Comparison of ENCODE assay signal across 24 cellular contexts in the genomic region with DNA sequence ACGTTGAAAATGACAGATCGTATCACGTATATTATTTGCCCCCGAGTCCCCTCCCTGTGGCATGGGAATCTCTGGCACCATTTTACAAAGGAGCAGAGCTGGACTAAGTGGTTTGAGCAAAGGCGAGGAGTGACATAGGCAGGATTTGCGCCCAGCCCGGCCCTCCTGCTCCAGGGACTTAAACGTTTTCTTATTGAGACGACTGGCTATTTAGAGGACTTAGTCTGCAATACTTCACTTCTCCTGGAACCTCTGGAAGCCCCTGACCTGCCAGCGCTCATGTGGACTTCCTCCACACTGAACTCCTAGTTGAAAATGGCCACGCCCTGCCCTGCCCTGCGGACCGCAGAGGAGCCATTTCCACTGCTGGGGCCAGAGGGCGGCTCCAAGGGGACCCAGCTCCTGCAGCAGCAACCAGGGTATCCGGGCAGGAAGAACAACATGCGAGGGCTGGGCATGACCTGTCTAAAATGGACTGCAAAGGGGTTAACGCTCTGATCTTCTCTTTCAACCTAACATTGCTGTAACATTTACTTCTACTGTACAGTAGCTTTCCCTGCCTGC.
"Had no signal": no experiment of that assay in that cellular context is flagged by ENCODE, and none has a peak within 500 bp of the region (broad histone marks: within the 10 kb centered on the region; RNA-seq: fewer than 3 reads in every experiment).

No MANE protein-coding gene starts in this region.

- H3K27ac Mint-ChIP-seq: effector memory CD8-positive, alpha-beta T cell; mesothelial cell of epicardium; naive thymus-derived CD8-positive, alpha-beta T cell; nephron progenitor cell; stimulated activated memory B cell treated with anti-CD40 and anti-IgM and Interleukin-4, amounts not matched to agents 10 μg/mL and 1 μg/mL and 100 μg/mL, for 72 hours had no signal

- H3K27ac ChIP-seq: esophagus squamous epithelium, prostate gland, right atrium auricular region, sigmoid colon, spleen, testis, tibial nerve, upper lobe of left lung, uterus had no signal

- ATAC-seq: effector memory CD8-positive, alpha-beta T cell; naive thymus-derived CD8-positive, alpha-beta T cell; stimulated activated memory B cell treated with anti-CD40 and anti-IgM and Interleukin-4, amounts not matched to agents 10 μg/mL and 1 μg/mL and 100 μg/mL, for 72 hours; stimulated activated naive CD8-positive, alpha-beta T cell treated with anti-CD3 and anti-CD28 coated beads, Interleukin-15, Interleukin-2, amounts not matched to agents 100 U/mL and 50 U/mL, for 24 hours had no signal

- H3K4me3 ChIP-seq: esophagus squamous epithelium, prostate gland, right atrium auricular region, sigmoid colon, spleen, testis, tibial nerve, upper lobe of left lung, uterus had no signal

- H3K9me3 ChIP-seq: prostate gland, right atrium auricular region, sigmoid colon, testis, uterus had no signal

- FAIRE-seq: keratinocyte had no signal

- H3K27me3 ChIP-seq: esophagus squamous epithelium, right atrium auricular region, sigmoid colon, spleen, testis, tibial nerve, upper lobe of left lung, uterus had no signal

- H3K4me1 ChIP-seq: esophagus squamous epithelium, prostate gland, right atrium auricular region, sigmoid colon, spleen, testis, tibial nerve, upper lobe of left lung, uterus had no signal

- H3K36me3 Mint-ChIP-seq: naive thymus-derived CD8-positive, alpha-beta T cell; stimulated activated memory B cell treated with anti-CD40 and anti-IgM and Interleukin-4, amounts not matched to agents 10 μg/mL and 1 μg/mL and 100 μg/mL, for 72 hours had no signal

- H3K4me3 Mint-ChIP-seq: effector memory CD8-positive, alpha-beta T cell; mesothelial cell of epicardium; naive thymus-derived CD8-positive, alpha-beta T cell; nephron progenitor cell; stimulated activated memory B cell treated with anti-CD40 and anti-IgM and Interleukin-4, amounts not matched to agents 10 μg/mL and 1 μg/mL and 100 μg/mL, for 72 hours had no signal

- DNase-seq: cortex of kidney; effector memory CD8-positive, alpha-beta T cell; erythroblast; esophagus squamous epithelium; foreskin melanocyte; glutamatergic neuron; hypothalamus; naive thymus-derived CD8-positive, alpha-beta T cell; nephron progenitor cell; nucleus accumbens; sigmoid colon; spleen; stimulated activated CD4-positive, alpha-beta T cell treated with anti-CD3 and anti-CD28 coated beads, Interleukin-4, amount 100 ng/mL, for 4 hours; stimulated activated naive CD8-positive, alpha-beta T cell treated with anti-CD3 and anti-CD28 coated beads, Interleukin-15, Interleukin-2, amounts not matched to agents 100 U/mL and 50 U/mL, for 24 hours; substantia nigra; testis; uterus had no signal

- H3K4me1 Mint-ChIP-seq: mesothelial cell of epicardium; naive thymus-derived CD8-positive, alpha-beta T cell; nephron progenitor cell; stimulated activated memory B cell treated with anti-CD40 and anti-IgM and Interleukin-4, amounts not matched to agents 10 μg/mL and 1 μg/mL and 100 μg/mL, for 72 hours had no signal

- H3K36me3 ChIP-seq: esophagus squamous epithelium, prostate gland, right atrium auricular region, sigmoid colon, spleen, tibial nerve, upper lobe of left lung, uterus had no signal

- H3K27me3 Mint-ChIP-seq: effector memory CD8-positive, alpha-beta T cell; naive thymus-derived CD8-positive, alpha-beta T cell; stimulated activated memory B cell treated with anti-CD40 and anti-IgM and Interleukin-4, amounts not matched to agents 10 μg/mL and 1 μg/mL and 100 μg/mL, for 72 hours had no signal
